ENCODE assay signal across 1 cellular context in genomic region chr1:192170196-192170984, GRCh38.
A peak's percentile ranks its signal among the peaks of the same experiment; 100 is the strongest.
TF ChIP-seq lines count a peak whose summit lies in the region.

No MANE protein-coding gene starts in this region.

TF ChIP-seq in K562, 482 proteins besides CTCF, POLR2A, EP300 and RAD21 (continued from another document):
- TF ChIP-seq CHAMP1 (IDR thresholded peaks at IDR 0.05) (peak; percentile 49; the same call in 1 of the 2 replicates), ZNF436 (CRISPR knock-in tag; IDR thresholded peaks at IDR 0.05) (no peak), ZNF655 (CRISPR knock-in tag; IDR thresholded peaks at IDR 0.05) (no peak), ZNF316 (IDR thresholded peaks at IDR 0.05) (peak; percentile 62), BRF1 (IDR thresholded peaks at IDR 0.05; ENCODE audit: borderline replicate concordance, extremely low read depth, insufficient read length) (no peak), SNRNP70 (optimal IDR thresholded peaks at IDR 0.05; ENCODE audit: low read depth, low read length) (no peak), ARID3A (IDR thresholded peaks at IDR 0.05; ENCODE audit: borderline replicate concordance, low read depth, low read length) (0 out of 2 replicates have a peak, but pooled peaks have one; percentile 38), EHMT2 (IDR thresholded peaks at IDR 0.05) (no peak), NR2C2 (CRISPR knock-in tag; IDR thresholded peaks at IDR 0.05) (no peak), NR2C2 (tag; IDR thresholded peaks at IDR 0.05) (peak; percentile 16; the same call in 1 of the 2 replicates), CC2D1A (IDR thresholded peaks at IDR 0.05) (no peak), TAF1 (IDR thresholded peaks at IDR 0.05; ENCODE audit: control insufficient read depth, extremely low read depth, insufficient read depth, low read length, severe bottlenecking) (no peak), TAL1 (IDR thresholded peaks at IDR 0.05) (no peak), USF2 (CRISPR knock-in tag; IDR thresholded peaks at IDR 0.05) (no peak), SOX6 (IDR thresholded peaks at IDR 0.05) (0 out of 2 replicates have a peak, but pooled peaks have one; percentile 20), SP1 (CRISPR knock-in tag; IDR thresholded peaks at IDR 0.05) (no peak), FOXK2 (conservative IDR thresholded peaks at IDR 0.05 in 1 of 2, IDR thresholded peaks at IDR 0.05 in 1 of 2; ENCODE audit: low read depth in 2 of 2) (peak in 1 of 2 experiments; percentile 46; a peak in 1 of 4 replicates), CBFA2T3 (IDR thresholded peaks at IDR 0.05) (peak; percentile 39; the same call in 1 of the 2 replicates), NKRF (IDR thresholded peaks at IDR 0.05; ENCODE audit: borderline replicate concordance) (no peak), TEAD1 (CRISPR knock-in tag; IDR thresholded peaks at IDR 0.05) (no peak), SMARCE1 (IDR thresholded peaks at IDR 0.05) (0 out of 2 replicates have a peak, but pooled peaks have one; percentile 15), ARID1B (IDR thresholded peaks at IDR 0.05) (peak; percentile 50; the same call in 1 of the 2 replicates), ARHGAP35 (IDR thresholded peaks at IDR 0.05; ENCODE audit: partially characterized antibody) (no peak), DPF2 (IDR thresholded peaks at IDR 0.05) (peak; percentile 45; the same call in 1 of the 2 replicates), TCF3 (CRISPR knock-in tag; IDR thresholded peaks at IDR 0.05) (peak; percentile 54), FOXJ2 (tag; IDR thresholded peaks at IDR 0.05) (peak; percentile 37; the same call in 1 of the 2 replicates), ZNF584 (CRISPR knock-in tag; IDR thresholded peaks at IDR 0.05; ENCODE audit: low read depth) (no peak), ZNF592 (IDR thresholded peaks at IDR 0.05) (peak; percentile 39; the same call in 1 of the 2 replicates), ZNF77 (CRISPR knock-in tag; IDR thresholded peaks at IDR 0.05) (no peak), ZNF778 (CRISPR knock-in tag; IDR thresholded peaks at IDR 0.05) (no peak), MYC (IDR thresholded peaks at IDR 0.05; ENCODE audit: low read depth, low read length) (no peak), MYC (CRISPR knock-in tag; IDR thresholded peaks at IDR 0.05; ENCODE audit: borderline replicate concordance, low read depth) (no peak), RBM25 (IDR thresholded peaks at IDR 0.05; ENCODE audit: low read depth, low read length, severe bottlenecking) (no peak), CREB3L1 (IDR thresholded peaks at IDR 0.05; ENCODE audit: borderline replicate concordance, low read depth) (no peak), USF1 (CRISPR knock-in tag; IDR thresholded peaks at IDR 0.05) (no peak)
